In the genomic region with DNA sequence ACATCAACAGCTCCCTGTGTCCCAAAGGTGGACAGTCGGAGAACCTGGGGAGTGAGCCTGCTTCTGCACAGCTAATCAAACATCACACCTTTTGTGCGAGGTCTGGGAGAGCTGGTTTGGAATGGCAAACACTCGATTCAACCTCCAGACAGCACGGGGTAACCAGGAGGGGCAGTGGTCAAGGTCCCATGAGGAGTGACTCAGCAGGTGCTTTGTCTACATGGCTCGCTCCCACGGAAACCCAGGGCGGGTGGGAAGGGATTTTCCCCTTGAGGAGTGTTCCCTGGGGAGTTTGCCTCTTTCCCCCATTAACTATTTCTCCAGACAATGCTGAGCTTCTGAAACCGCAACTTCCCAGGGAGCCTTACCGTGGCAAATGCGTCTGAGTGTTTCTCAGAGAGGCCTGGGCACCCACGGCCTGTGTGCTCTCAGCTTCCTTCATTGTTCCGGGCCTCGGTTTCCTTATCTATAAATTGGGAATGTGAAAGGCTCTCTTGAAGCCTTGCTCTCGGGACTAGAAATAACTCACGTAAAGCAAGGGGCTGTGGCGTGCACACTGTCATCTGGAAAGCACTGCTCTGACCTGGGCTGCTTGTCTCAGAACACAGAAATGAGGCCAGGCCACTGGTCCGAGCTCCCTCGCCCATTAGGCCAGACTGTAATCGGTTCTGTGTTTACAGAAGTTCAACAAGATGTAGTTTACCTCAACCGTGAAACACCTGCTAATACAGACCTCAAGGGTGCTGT, we compare ENCODE assay signal across 1 cellular context.
TF ChIP-seq lines count a peak whose summit lies in the region.

No MANE protein-coding gene starts in this region.

TF ChIP-seq in HepG2, 621 proteins besides CTCF, POLR2A, EP300 and RAD21 (continued from another document and continues in another):
- TF ChIP-seq, protein P1, sequence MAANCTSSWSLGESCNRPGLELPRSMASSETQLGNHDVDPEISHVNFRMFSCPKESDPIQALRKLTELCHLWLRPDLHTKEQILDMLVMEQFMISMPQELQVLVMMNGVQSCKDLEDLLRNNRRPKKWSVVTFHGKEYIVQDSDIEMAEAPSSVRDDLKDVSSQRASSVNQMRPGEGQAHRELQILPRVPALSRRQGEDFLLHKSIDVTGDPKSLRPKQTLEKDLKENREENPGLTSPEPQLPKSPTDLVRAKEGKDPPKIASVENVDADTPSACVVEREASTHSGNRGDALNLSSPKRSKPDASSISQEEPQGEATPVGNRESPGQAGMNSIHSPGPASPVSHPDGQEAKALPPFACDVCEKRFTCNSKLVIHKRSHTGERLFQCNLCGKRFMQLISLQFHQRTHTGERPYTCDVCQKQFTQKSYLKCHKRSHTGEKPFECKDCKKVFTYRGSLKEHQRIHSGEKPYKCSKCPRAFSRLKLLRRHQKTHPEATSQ (CRISPR knock-in tag; IDR thresholded peaks at IDR 0.05; ENCODE audit: borderline replicate concordance), result no peak
- no peak; the same call in 1 of the 2 replicates for TF ChIP-seq ZNF563 (CRISPR knock-in tag; IDR thresholded peaks at IDR 0.05)
- TF ChIP-seq HES4 (CRISPR knock-in tag; IDR thresholded peaks at IDR 0.05; ENCODE audit: borderline replicate concordance), result no peak
- no peak for TF ChIP-seq DMTF1 (CRISPR knock-in tag; IDR thresholded peaks at IDR 0.05)
- TF ChIP-seq ZNF550 (CRISPR knock-in tag; IDR thresholded peaks at IDR 0.05; ENCODE audit: borderline replicate concordance), result no peak
- TF ChIP-seq ADNP (CRISPR knock-in tag; IDR thresholded peaks at IDR 0.05), result no peak
- TF ChIP-seq CBFB (CRISPR knock-in tag; IDR thresholded peaks at IDR 0.05), result 0 out of 2 replicates have a peak, but pooled peaks have one; percentile 20
- TF ChIP-seq NFKBIZ (CRISPR knock-in tag; IDR thresholded peaks at IDR 0.05), result no peak
- TF ChIP-seq RNF2 (conservative IDR thresholded peaks at IDR 0.05; ENCODE audit: low read depth), result peak; percentile 78
- no peak for TF ChIP-seq LBX2 (CRISPR knock-in tag; IDR thresholded peaks at IDR 0.05; ENCODE audit: borderline replicate concordance)
- no peak; the same call in 1 of the 2 replicates for TF ChIP-seq HNF1A (IDR thresholded peaks at IDR 0.05; ENCODE audit: low read depth)
- 0 out of 2 replicates have a peak, but pooled peaks have one; percentile 38 for TF ChIP-seq HNF1A (CRISPR knock-in tag; IDR thresholded peaks at IDR 0.05; ENCODE audit: borderline replicate concordance)
- TF ChIP-seq FOXJ3 (CRISPR knock-in tag; IDR thresholded peaks at IDR 0.05; ENCODE audit: borderline replicate concordance), result no peak
- peak; percentile 76; the same call in 1 of the 2 replicates for TF ChIP-seq KLF6 (CRISPR knock-in tag; IDR thresholded peaks at IDR 0.05)
- no peak for TF ChIP-seq EEA1 (CRISPR knock-in tag; IDR thresholded peaks at IDR 0.05; ENCODE audit: borderline replicate concordance)
- TF ChIP-seq HMG20B (CRISPR knock-in tag; conservative IDR thresholded peaks at IDR 0.05), result 0 out of 2 replicates have a peak, but pooled peaks have one; percentile 13
- no peak for TF ChIP-seq GPBP1L1 (CRISPR knock-in tag; IDR thresholded peaks at IDR 0.05)
- no peak for TF ChIP-seq MNT (IDR thresholded peaks at IDR 0.05)
- TF ChIP-seq DZIP1 (CRISPR knock-in tag; IDR thresholded peaks at IDR 0.05), result no peak
- TF ChIP-seq ONECUT2 (CRISPR knock-in tag; IDR thresholded peaks at IDR 0.05), result no peak
- no peak for TF ChIP-seq GABPB1 (CRISPR knock-in tag; IDR thresholded peaks at IDR 0.05)
- no peak for TF ChIP-seq PTBP1 (IDR thresholded peaks at IDR 0.05; ENCODE audit: low read depth, low read length, poor library complexity, severe bottlenecking)
- no peak for TF ChIP-seq ATM (IDR thresholded peaks at IDR 0.05; ENCODE audit: borderline replicate concordance)
- TF ChIP-seq KDM4B (CRISPR knock-in tag; IDR thresholded peaks at IDR 0.05), result no peak
- no peak for TF ChIP-seq ZFP36L2 (CRISPR knock-in tag; IDR thresholded peaks at IDR 0.05)
- no peak for TF ChIP-seq ZNF329 (CRISPR knock-in tag; IDR thresholded peaks at IDR 0.05; ENCODE audit: low read depth)
- peak; percentile 49; the same call in 1 of the 2 replicates for TF ChIP-seq MEF2D (CRISPR knock-in tag; IDR thresholded peaks at IDR 0.05)
- TF ChIP-seq CHD2 (IDR thresholded peaks at IDR 0.05; ENCODE audit: low read depth, low read length), result no peak
- 0 out of 2 replicates have a peak, but pooled peaks have one; percentile 30 for TF ChIP-seq ZNF446 (CRISPR knock-in tag; IDR thresholded peaks at IDR 0.05)
- no peak for TF ChIP-seq CBX2 (IDR thresholded peaks at IDR 0.05; ENCODE audit: low read depth, low read length)
- TF ChIP-seq CBX2 (CRISPR knock-in tag; IDR thresholded peaks at IDR 0.05; ENCODE audit: low read depth), result no peak
- TF ChIP-seq SALL1 (CRISPR knock-in tag; IDR thresholded peaks at IDR 0.05), result peak; percentile 89
- TF ChIP-seq KLF11 (CRISPR knock-in tag; IDR thresholded peaks at IDR 0.05), result peak; percentile 33; the same call in 1 of the 2 replicates
- TF ChIP-seq YEATS4 (CRISPR knock-in tag; IDR thresholded peaks at IDR 0.05; ENCODE audit: borderline replicate concordance), result no peak; the same call in 1 of the 2 replicates
- TF ChIP-seq SP4 (CRISPR knock-in tag; IDR thresholded peaks at IDR 0.05), result no peak
- no peak for TF ChIP-seq ZNF383 (CRISPR knock-in tag; IDR thresholded peaks at IDR 0.05; ENCODE audit: borderline replicate concordance)
- TF ChIP-seq ZBTB38 (CRISPR knock-in tag; IDR thresholded peaks at IDR 0.05), result no peak
- TF ChIP-seq ZNF326 (CRISPR knock-in tag; IDR thresholded peaks at IDR 0.05; ENCODE audit: borderline replicate concordance), result no peak
- TF ChIP-seq ZNF724P (CRISPR knock-in tag; IDR thresholded peaks at IDR 0.05; ENCODE audit: borderline replicate concordance), result no peak
- peak; percentile 44; the same call in 1 of the 2 replicates for TF ChIP-seq ZNF768 (CRISPR knock-in tag; IDR thresholded peaks at IDR 0.05)
- TF ChIP-seq RBFOX2 (IDR thresholded peaks at IDR 0.05; ENCODE audit: low read depth, low read length), result no peak
- TF ChIP-seq, protein P2, sequence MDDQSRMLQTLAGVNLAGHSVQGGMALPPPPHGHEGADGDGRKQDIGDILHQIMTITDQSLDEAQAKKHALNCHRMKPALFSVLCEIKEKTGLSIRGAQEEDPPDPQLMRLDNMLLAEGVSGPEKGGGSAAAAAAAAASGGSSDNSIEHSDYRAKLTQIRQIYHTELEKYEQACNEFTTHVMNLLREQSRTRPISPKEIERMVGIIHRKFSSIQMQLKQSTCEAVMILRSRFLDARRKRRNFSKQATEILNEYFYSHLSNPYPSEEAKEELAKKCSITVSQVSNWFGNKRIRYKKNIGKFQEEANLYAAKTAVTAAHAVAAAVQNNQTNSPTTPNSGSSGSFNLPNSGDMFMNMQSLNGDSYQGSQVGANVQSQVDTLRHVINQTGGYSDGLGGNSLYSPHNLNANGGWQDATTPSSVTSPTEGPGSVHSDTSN (CRISPR knock-in tag; IDR thresholded peaks at IDR 0.05; ENCODE audit: borderline replicate concordance), result no peak
- peak; percentile 18; the same call in 1 of the 2 replicates for TF ChIP-seq MIER2 (CRISPR knock-in tag; IDR thresholded peaks at IDR 0.05)
- TF ChIP-seq ZNF572 (CRISPR knock-in tag; IDR thresholded peaks at IDR 0.05), result peak; percentile 38; the same call in 1 of the 2 replicates
- no peak for TF ChIP-seq SRSF1 (optimal IDR thresholded peaks at IDR 0.05; ENCODE audit: low read depth, low read length)
- TF ChIP-seq PAX8 (CRISPR knock-in tag; IDR thresholded peaks at IDR 0.05; ENCODE audit: borderline replicate concordance), result no peak
- TF ChIP-seq ISL2 (CRISPR knock-in tag; IDR thresholded peaks at IDR 0.05), result peak; percentile 39; the same call in 1 of the 2 replicates
- no peak for TF ChIP-seq ETV6 (CRISPR knock-in tag; conservative IDR thresholded peaks at IDR 0.05)
- no peak for TF ChIP-seq TSC22D2 (CRISPR knock-in tag; IDR thresholded peaks at IDR 0.05; ENCODE audit: borderline replicate concordance)
